In genomic region chr16:4209657-4210056, GRCh38 we compare ENCODE assay signal across 27 cellular contexts. TPM values are rescaled to one million over a fixed set of nuclear protein-coding genes. Genes with fewer than 3 reads are reported as not detected.
"Had no signal": no experiment of that assay in that cellular context is flagged by ENCODE, and none has a peak within 500 bp of the region (broad histone marks: within the 10 kb centered on the region; RNA-seq: fewer than 3 reads in every experiment).

No MANE protein-coding gene starts in this region.

- H3K9ac ChIP-seq: neural progenitor cell had no signal

- H3K4me1 ChIP-seq: lower lobe of right lung, neural progenitor cell had no signal

- H3K27me3 ChIP-seq: body of pancreas, cardiac muscle cell, hepatocyte, neural progenitor cell, testis, vagina had no signal

- H3K9me3 ChIP-seq: body of pancreas, lower lobe of right lung, stomach, testis, vagina had no signal

- H3K79me2 ChIP-seq: hepatocyte had no signal

- H2AFZ ChIP-seq: hepatocyte, neural progenitor cell had no signal

- H3K4me3 ChIP-seq: body of pancreas, cardiac muscle cell, hepatocyte, lower lobe of right lung, neural progenitor cell, stomach, testis, vagina had no signal

- H3K27ac ChIP-seq: body of pancreas, epithelial cell of prostate, hepatocyte, lower lobe of right lung, neural progenitor cell, stomach, testis, vagina had no signal

- H3K4me2 ChIP-seq: hepatocyte, neural progenitor cell had no signal

- DNase-seq: activated CD4-positive, alpha-beta T cell treated with anti-CD3 and anti-CD28 coated beads, Interleukin-2, amount 10 ng/mL, durations not matched to agents 24 days and 14 days; activated CD8-positive, alpha-beta memory T cell treated with anti-CD3 and anti-CD28 coated beads, Interleukin-2, amount 10 ng/mL, durations not matched to agents 7 days and 5 days; activated CD8-positive, alpha-beta T cell treated with anti-CD3 and anti-CD28 coated beads for 36 hours; activated effector memory CD4-positive, alpha-beta T cell treated with anti-CD3 and anti-CD28 coated beads, Interleukin-2, amount 50 U/mL, for 16 hours; activated naive CD4-positive, alpha-beta T cell treated with anti-CD3 and anti-CD28 coated beads, Interleukin-2, amount 10 ng/mL, durations not matched to agents 7 days and 5 days; activated T-cell treated with anti-CD3 and anti-CD28 coated beads for 4 hours; amygdala; body of pancreas; immature natural killer cell; kidney glomerular epithelial cell; lower lobe of right lung; mesendoderm; naive B cell; posterior cingulate gyrus; retina; stimulated activated CD4-positive, alpha-beta T cell treated with anti-CD3 and anti-CD28 coated beads, Interleukin-2, amount 100 ng/mL, for 24 hours; stomach; testis had no signal

- H3K36me3 ChIP-seq: lower lobe of right lung, neural progenitor cell, stomach, vagina had no signal

- ATAC-seq: activated CD4-positive, CD25-positive, alpha-beta regulatory T cell treated with anti-CD3 and anti-CD28 coated beads, Interleukin-2, amount 50 U/mL, for 24 hours; activated CD8-positive, alpha-beta memory T cell treated with anti-CD3 and anti-CD28 coated beads, Interleukin-2, amount 10 ng/mL, durations not matched to agents 7 days and 5 days; activated CD8-positive, alpha-beta T cell treated with anti-CD3 and anti-CD28 coated beads for 36 hours; body of pancreas; lower lobe of right lung; stimulated activated effector memory CD8-positive, alpha-beta T cell treated with anti-CD3 and anti-CD28 coated beads, Interleukin-12 subunit alpha, Interleukin-12 subunit beta, amount 100 ng/mL, for 72 hours had no signal

RNA-seq across cellular contexts. Expression of gene SRL, which starts 32.2 kb away (rescaled TPM):
- total RNA-seq: activated CD4-positive, alpha-beta T cell treated with anti-CD3 and anti-CD28 coated beads, Interleukin-2, amount 10 ng/mL, durations not matched to agents 24 days and 14 days; activated CD8-positive, alpha-beta memory T cell treated with anti-CD3 and anti-CD28 coated beads, Interleukin-2, amount 10 ng/mL, durations not matched to agents 7 days and 5 days; activated CD8-positive, alpha-beta T cell treated with anti-CD3 and anti-CD28 coated beads for 36 hours; body of pancreas; chondrocyte; T-helper 2 cell treated with Interferon-gamma antibody and Interleukin-4, amounts not matched to agents 100 ng/mL and 5 ng/mL, for 36 hours had no signal
- polyA plus RNA-seq: hepatocyte, immature natural killer cell had no signal
